Comparison of ENCODE assay signal across 27 cellular contexts in the genomic region with DNA sequence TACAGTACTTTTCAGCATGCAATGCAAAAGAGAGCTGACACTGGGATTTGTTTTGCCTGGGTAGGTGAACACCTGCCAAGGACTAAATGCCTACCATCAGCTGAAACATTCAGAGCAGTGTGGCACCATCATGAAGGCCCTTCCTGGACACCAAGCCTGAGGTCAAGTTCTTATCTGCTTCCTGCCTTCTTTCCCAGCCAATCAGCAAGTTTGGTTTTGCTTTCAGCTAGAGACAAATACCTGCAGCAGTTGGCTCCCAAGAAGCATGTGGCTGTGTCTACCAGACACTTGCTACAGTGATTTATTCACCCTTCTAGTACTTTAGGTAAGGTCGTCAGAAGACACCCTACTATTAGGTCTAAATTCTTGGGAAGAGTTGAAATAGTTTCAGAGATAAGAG.
DNase-seq lines count a peak whose midpoint lies in the region; ATAC-seq and TF ChIP-seq lines count a peak whose summit lies in the region.
"Had no signal": no experiment of that assay in that cellular context is flagged by ENCODE, and none has a peak within 500 bp of the region (broad histone marks: within the 10 kb centered on the region; RNA-seq: fewer than 3 reads in every experiment).

No MANE protein-coding gene starts in this region.

- no peaks in the 10 kb centered on the region for H3K9me3 ChIP-seq in breast epithelium
- no peaks in the 10 kb centered on the region for H3K9me3 ChIP-seq in mesodermal cell (ENCODE audit: control insufficient read depth, low read length)
- H3K9me3 ChIP-seq: psoas muscle had no signal

- no peak for TF ChIP-seq CTCF in MCF 10A (IDR thresholded peaks at IDR 0.05; ENCODE audit: unreplicated experiment)
- no peak for TF ChIP-seq CTCF in breast epithelium (IDR thresholded peaks at IDR 0.05)
- TF ChIP-seq CTCF in brain microvascular endothelial cell (IDR thresholded peaks at IDR 0.05; ENCODE audit: low read depth, low read length, missing control alignments), result no peak

- intact Hi-C loops in MCF 10A (cut with micrococcal nuclease) (no loop called here), breast epithelium (cut with DNase I; ENCODE audit: low total_unique reads) (no loop called here)

- TF ChIP-seq POLR2A in breast epithelium (IDR thresholded peaks at IDR 0.05), result no peak

- DNase-seq in MCF 10A (ENCODE audit: unreplicated experiment) (no peak), breast epithelium (ENCODE audit: low spot score in 2 of 2) (no peak), brain microvascular endothelial cell (peak; percentile 25), NCI-H1105 (lab: John Stamatoyannopoulos, UW) (no peak), GOT3 (lab: John Stamatoyannopoulos, UW) (no peak)
- DNase-seq in activated T-cell treated with anti-CD3 and anti-CD28 coated beads, Interleukin-2, amount 50 U/mL, for 72 hours, result no peak
- DNase-seq in activated CD4-positive, alpha-beta memory T cell treated with anti-CD3 and anti-CD28 coated beads, Interleukin-2, amount 10 ng/mL, durations not matched to agents 7 days and 5 days, result no peak
- DNase-seq: 8988T; activated CD4-positive, alpha-beta T cell treated with anti-CD3 and anti-CD28 coated beads, Interleukin-2, amount 10 ng/mL, durations not matched to agents 24 days and 14 days; activated CD8-positive, alpha-beta memory T cell treated with anti-CD3 and anti-CD28 coated beads, Interleukin-2, amount 50 U/mL, for 48 hours; activated effector memory CD4-positive, alpha-beta T cell treated with anti-CD3 and anti-CD28 coated beads, Interleukin-2, amount 50 U/mL, for 16 hours; activated naive CD8-positive, alpha-beta T cell treated with anti-CD3 and anti-CD28 coated beads, Interleukin-2, amount 50 U/mL, for 24 hours; COR-L47; cortex of kidney; DMS79 treated with DMSO at 0.1 percent for 48 hours; glutamatergic neuron; NCI-H1417 treated with DMSO at 0.1 percent for 48 hours; NCI-H510A; psoas muscle; stimulated activated CD4-positive, alpha-beta T cell treated with anti-CD3 and anti-CD28 coated beads, Interleukin-2, amount 100 ng/mL, for 24 hours had no signal

- no peak overlapping the region for H3K4me3 Mint-ChIP-seq in MCF 10A (ENCODE audit: unreplicated experiment)
- H3K4me3 Mint-ChIP-seq in activated T-cell treated with anti-CD3 and anti-CD28 coated beads, Interleukin-2, amount 50 U/mL, for 72 hours, result no peak overlapping the region
- H3K4me3 Mint-ChIP-seq in activated CD4-positive, alpha-beta memory T cell treated with anti-CD3 and anti-CD28 coated beads, Interleukin-2, amount 10 ng/mL, durations not matched to agents 7 days and 5 days, result no peak overlapping the region
- H3K4me3 Mint-ChIP-seq: activated CD4-positive, alpha-beta T cell treated with anti-CD3 and anti-CD28 coated beads, Interleukin-2, amount 10 ng/mL, durations not matched to agents 24 days and 14 days; activated naive CD8-positive, alpha-beta T cell treated with anti-CD3 and anti-CD28 coated beads, Interleukin-2, amount 50 U/mL, for 24 hours; B cell; neural crest cell; stimulated activated effector memory CD8-positive, alpha-beta T cell treated with anti-CD3 and anti-CD28 coated beads, Interleukin-12 subunit alpha, Interleukin-12 subunit beta, amount 100 ng/mL, for 72 hours; T-helper 2 cell treated with Interferon-gamma antibody and Interleukin-4, amounts not matched to agents 5 μg/mL and 100 μg/mL, for 36 hours had no signal

- no peaks in the 10 kb centered on the region for H3K4me1 ChIP-seq in breast epithelium
- peaks cover 24% of the 10 kb centered on the region for H3K4me1 ChIP-seq in mesodermal cell (ENCODE audit: control insufficient read depth, insufficient read depth, low read length, poor library complexity, severe bottlenecking)
- H3K4me1 ChIP-seq: psoas muscle had no signal

- POLR2A ChIA-PET in MCF 10A (lab: Yijun Ruan, JAX), result interaction anchor here (0.7 kb wide), 1 partner anchor 55 kb away, joined by 4 read pairs; no protein-coding TSS in a partner anchor
- POLR2A ChIA-PET in activated CD4-positive, alpha-beta memory T cell treated with anti-CD3 and anti-CD28 coated beads, Interleukin-2, amount 10 ng/mL, durations not matched to agents 7 days and 5 days (lab: Charles Lee), result no interaction called here

- H3K36me3 Mint-ChIP-seq in MCF 10A (ENCODE audit: insufficient read depth, unreplicated experiment), result no peaks in the 10 kb centered on the region
- no peaks in the 10 kb centered on the region for H3K36me3 Mint-ChIP-seq in activated T-cell treated with anti-CD3 and anti-CD28 coated beads, Interleukin-2, amount 50 U/mL, for 72 hours (ENCODE audit: insufficient read depth in 2 of 2)
- no peaks in the 10 kb centered on the region for H3K36me3 Mint-ChIP-seq in activated CD4-positive, alpha-beta memory T cell treated with anti-CD3 and anti-CD28 coated beads, Interleukin-2, amount 10 ng/mL, durations not matched to agents 7 days and 5 days (ENCODE audit: low read depth)
- H3K36me3 Mint-ChIP-seq: stimulated activated effector memory CD8-positive, alpha-beta T cell treated with anti-CD3 and anti-CD28 coated beads, Interleukin-12 subunit alpha, Interleukin-12 subunit beta, amount 100 ng/mL, for 72 hours had no signal

- H3K4me1 Mint-ChIP-seq in MCF 10A (ENCODE audit: insufficient read depth, unreplicated experiment), result peaks cover 27% of the 10 kb centered on the region
- H3K4me1 Mint-ChIP-seq in activated T-cell treated with anti-CD3 and anti-CD28 coated beads, Interleukin-2, amount 50 U/mL, for 72 hours (ENCODE audit: low read depth), result no peaks in the 10 kb centered on the region
- no peaks in the 10 kb centered on the region for H3K4me1 Mint-ChIP-seq in activated CD4-positive, alpha-beta memory T cell treated with anti-CD3 and anti-CD28 coated beads, Interleukin-2, amount 10 ng/mL, durations not matched to agents 7 days and 5 days
- H3K4me1 Mint-ChIP-seq: activated CD4-positive, alpha-beta T cell treated with anti-CD3 and anti-CD28 coated beads, Interleukin-2, amount 10 ng/mL, durations not matched to agents 24 days and 14 days; activated naive CD8-positive, alpha-beta T cell treated with anti-CD3 and anti-CD28 coated beads, Interleukin-2, amount 50 U/mL, for 24 hours; B cell; neural crest cell; stimulated activated effector memory CD8-positive, alpha-beta T cell treated with anti-CD3 and anti-CD28 coated beads, Interleukin-12 subunit alpha, Interleukin-12 subunit beta, amount 100 ng/mL, for 72 hours had no signal

- peaks cover 6% of the 10 kb centered on the region for H3K9me3 Mint-ChIP-seq in MCF 10A (ENCODE audit: unreplicated experiment)
- peaks cover 2% of the 10 kb centered on the region in 2 donors for H3K9me3 Mint-ChIP-seq in activated T-cell treated with anti-CD3 and anti-CD28 coated beads, Interleukin-2, amount 50 U/mL, for 72 hours
- H3K9me3 Mint-ChIP-seq in activated CD4-positive, alpha-beta memory T cell treated with anti-CD3 and anti-CD28 coated beads, Interleukin-2, amount 10 ng/mL, durations not matched to agents 7 days and 5 days, result peaks cover 2% of the 10 kb centered on the region
- H3K9me3 Mint-ChIP-seq: activated CD4-positive, alpha-beta T cell treated with anti-CD3 and anti-CD28 coated beads, Interleukin-2, amount 10 ng/mL, durations not matched to agents 24 days and 14 days; T-helper 2 cell treated with Interferon-gamma antibody and Interleukin-4, amounts not matched to agents 5 μg/mL and 100 μg/mL, for 36 hours had no signal

- WGBS in mesodermal cell (ENCODE audit: insufficient coverage in 2 of 2), 2 experiments, result no CpG with 5 or more reads among the region's 1 CpG

- H3K27ac ChIP-seq in breast epithelium, result no peak overlapping the region
- H3K27ac ChIP-seq in brain microvascular endothelial cell, result peak overlapping the region; percentile 71
- H3K27ac ChIP-seq in mesodermal cell (ENCODE audit: low read depth, low read length, severe bottlenecking), result peak overlapping the region; percentile 81
- H3K27ac ChIP-seq: psoas muscle, skin epidermis, VCaP had no signal

- BruUV-seq in MCF 10A (replicated peaks; lab: Mats Ljungman, UMichigan), result no TSS peak

- no peaks in the 10 kb centered on the region for H3K27me3 Mint-ChIP-seq in MCF 10A (ENCODE audit: insufficient read depth, unreplicated experiment)
- no peaks in the 10 kb centered on the region for H3K27me3 Mint-ChIP-seq in activated T-cell treated with anti-CD3 and anti-CD28 coated beads, Interleukin-2, amount 50 U/mL, for 72 hours (ENCODE audit: low read depth)
- no peaks in the 10 kb centered on the region for H3K27me3 Mint-ChIP-seq in activated CD4-positive, alpha-beta memory T cell treated with anti-CD3 and anti-CD28 coated beads, Interleukin-2, amount 10 ng/mL, durations not matched to agents 7 days and 5 days
- H3K27me3 Mint-ChIP-seq: activated CD4-positive, alpha-beta T cell treated with anti-CD3 and anti-CD28 coated beads, Interleukin-2, amount 10 ng/mL, durations not matched to agents 24 days and 14 days; activated naive CD8-positive, alpha-beta T cell treated with anti-CD3 and anti-CD28 coated beads, Interleukin-2, amount 50 U/mL, for 24 hours; B cell had no signal

- H3K27me3 ChIP-seq in breast epithelium, result no peaks in the 10 kb centered on the region
- no peaks in the 10 kb centered on the region for H3K27me3 ChIP-seq in brain microvascular endothelial cell (replicated peaks)

- in situ Hi-C loops in brain microvascular endothelial cell (cut with HindIII; ENCODE audit: low pct_ligation_motif_present, low sequenced_read_pairs), result no loop called here

- no peak for ATAC-seq in activated T-cell treated with anti-CD3 and anti-CD28 coated beads, Interleukin-2, amount 50 U/mL, for 72 hours (replicated peaks in 1 of 2)
- ATAC-seq: activated naive CD8-positive, alpha-beta T cell treated with anti-CD3 and anti-CD28 coated beads, Interleukin-2, amount 50 U/mL, for 24 hours; psoas muscle; stimulated activated effector memory CD8-positive, alpha-beta T cell treated with anti-CD3 and anti-CD28 coated beads, Interleukin-12 subunit alpha, Interleukin-12 subunit beta, amount 100 ng/mL, for 72 hours had no signal

- peak overlapping the region; percentile 33 for H3K27ac Mint-ChIP-seq in MCF 10A (ENCODE audit: low read depth, unreplicated experiment)
- H3K27ac Mint-ChIP-seq in activated T-cell treated with anti-CD3 and anti-CD28 coated beads, Interleukin-2, amount 50 U/mL, for 72 hours, result no peak overlapping the region
- no peak overlapping the region for H3K27ac Mint-ChIP-seq in activated CD4-positive, alpha-beta memory T cell treated with anti-CD3 and anti-CD28 coated beads, Interleukin-2, amount 10 ng/mL, durations not matched to agents 7 days and 5 days
- H3K27ac Mint-ChIP-seq: activated CD4-positive, alpha-beta T cell treated with anti-CD3 and anti-CD28 coated beads, Interleukin-2, amount 10 ng/mL, durations not matched to agents 24 days and 14 days; activated naive CD8-positive, alpha-beta T cell treated with anti-CD3 and anti-CD28 coated beads, Interleukin-2, amount 50 U/mL, for 24 hours; B cell; stimulated activated effector memory CD8-positive, alpha-beta T cell treated with anti-CD3 and anti-CD28 coated beads, Interleukin-12 subunit alpha, Interleukin-12 subunit beta, amount 100 ng/mL, for 72 hours; T-helper 2 cell treated with Interferon-gamma antibody and Interleukin-4, amounts not matched to agents 5 μg/mL and 100 μg/mL, for 36 hours had no signal

- CTCF ChIA-PET in MCF 10A (lab: Yijun Ruan, JAX), result no interaction called here
- CTCF ChIA-PET in activated CD4-positive, alpha-beta memory T cell treated with anti-CD3 and anti-CD28 coated beads, Interleukin-2, amount 10 ng/mL, durations not matched to agents 7 days and 5 days (lab: Charles Lee), result no interaction called here

- H3K36me3 ChIP-seq in breast epithelium (no peaks in the 10 kb centered on the region), brain microvascular endothelial cell (replicated peaks) (no peaks in the 10 kb centered on the region), mesodermal cell (ENCODE audit: control insufficient read depth, insufficient read depth, low read length) (no peaks in the 10 kb centered on the region)

- no peak overlapping the region for H3K4me3 ChIP-seq in breast epithelium
- H3K4me3 ChIP-seq in brain microvascular endothelial cell (ENCODE audit: low read depth, low read length), result no peak overlapping the region
- H3K4me3 ChIP-seq in mesodermal cell (ENCODE audit: extremely low read depth, insufficient read depth, low read length, poor library complexity, severe bottlenecking), result no peak overlapping the region
- H3K4me3 ChIP-seq: psoas muscle, skin epidermis had no signal

Comparison
In these comparisons a context has a peak if more than half of its experiments do, and no peak if none do; other contexts are left out.
1. H3K27ac ChIP-seq: peak in brain microvascular endothelial cell (single experiment) and mesodermal cell (single experiment); none in breast epithelium (0 of 2).